8 cellular contexts compared by ENCODE assay signal in the genomic region with DNA sequence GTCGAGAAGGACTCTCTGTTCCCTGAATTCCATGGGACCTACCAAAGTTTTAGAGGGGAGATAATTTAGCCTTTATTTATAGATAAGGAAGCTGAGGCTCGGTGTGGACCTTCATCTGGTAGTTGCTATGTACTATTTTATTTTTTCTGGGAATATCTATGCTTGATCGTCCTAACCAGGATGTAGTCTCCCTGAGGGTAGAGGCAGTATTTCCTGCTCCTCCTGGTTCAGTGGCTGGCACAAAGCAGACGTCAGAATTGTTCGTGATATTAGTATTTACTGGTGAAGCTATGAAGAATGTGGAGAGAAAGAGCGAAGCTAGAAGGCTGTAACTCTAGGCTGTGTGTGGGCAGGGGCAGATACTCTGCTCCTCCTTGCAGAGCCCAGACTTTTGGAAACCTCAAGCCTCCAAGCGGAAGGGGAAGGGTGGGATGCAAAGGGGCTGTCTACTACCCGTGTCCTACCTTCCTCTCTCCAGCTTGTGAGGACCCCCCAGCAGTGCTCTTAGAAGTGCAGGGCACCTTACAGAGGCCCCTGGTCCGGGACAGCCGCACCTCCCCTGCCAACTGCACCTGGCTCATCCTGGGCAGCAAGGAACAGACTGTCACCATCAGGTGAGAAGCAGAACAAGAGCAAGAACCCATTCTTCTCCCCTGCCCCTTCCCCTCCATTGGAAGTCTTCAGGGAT. TPM values are rescaled to one million over a fixed set of nuclear protein-coding genes. Genes with fewer than 3 reads are reported as not detected.
DNase-seq lines count a peak whose midpoint lies in the region; ATAC-seq and TF ChIP-seq lines count a peak whose summit lies in the region.

No MANE protein-coding gene starts in this region.

- intact Hi-C loops in heart right ventricle (cut with DNase I) (loop anchor here in 2 of 10 donors (2.0 to 5.0 kb wide), 2 partner anchors 28 to 44 kb away; partner anchors contain the start of gene RBM23 (in 2 of the 2)), cardiac septum (cut with DNase I) (loop anchor here (5.0 kb wide), 1 partner anchor 44 kb away; the partner anchor contains the start of gene RBM23)

- H3K4me1 ChIP-seq in heart right ventricle (peaks cover 2 to 30% (median 25%) of the 10 kb centered on the region in 9 donors), urinary bladder (ENCODE audit: insufficient read depth) (peaks cover 3% of the 10 kb centered on the region)

- WGBS in heart right ventricle, 2 donors: 48 to 51% methylated on average over 10 of the region's 10 CpGs
- 41% methylated on average over 10 of the region's 10 CpGs for WGBS in urinary bladder

- peak overlapping the region; percentile 93 for H3K4me3 Mint-ChIP-seq in mesothelial cell of epicardium

- H3K4me3 ChIP-seq in heart right ventricle (peak overlapping the region; percentile 74 to 97 (median 90)), brain microvascular endothelial cell (ENCODE audit: low read depth, low read length) (peak overlapping the region; percentile 80), urinary bladder (ENCODE audit: low read depth, low read length) (peak overlapping the region; percentile 93)

- no peaks in the 10 kb centered on the region for H3K9me3 Mint-ChIP-seq in mesothelial cell of epicardium

- no peaks in the 10 kb centered on the region for H3K27me3 Mint-ChIP-seq in mesothelial cell of epicardium (ENCODE audit: low read depth)

- TF ChIP-seq CTCF in heart right ventricle (IDR thresholded peaks at IDR 0.05) (peak in 1 of 9 donors; percentile 41), brain microvascular endothelial cell (IDR thresholded peaks at IDR 0.05; ENCODE audit: low read depth, low read length, missing control alignments) (no peak), mesothelial cell of epicardium (IDR thresholded peaks at IDR 0.05; ENCODE audit: unreplicated experiment) (peak; percentile 51)

- H3K36me3 ChIP-seq in heart right ventricle (peaks cover 0 to 51% (median 42%) of the 10 kb centered on the region in 9 donors), brain microvascular endothelial cell (replicated peaks) (peaks cover 45% of the 10 kb centered on the region), urinary bladder (ENCODE audit: insufficient read depth) (peaks cover 4% of the 10 kb centered on the region)

- DNase-seq in heart right ventricle (no peak), cardiac septum (ENCODE audit: low spot score) (no peak), brain microvascular endothelial cell (no peak), mesothelial cell of epicardium (ENCODE audit: low spot score in 2 of 2, unreplicated experiment in 2 of 2) (no peak), SW 1271 (lab: John Stamatoyannopoulos, UW) (no peak), ecto neural progenitor cell (ENCODE audit: low spot score) (no peak)

- H3K27ac ChIP-seq in heart right ventricle: peak overlapping the region in 9 of 10 donors; percentile 95 to 99 (median 98)
- peak overlapping the region; percentile 81 for H3K27ac ChIP-seq in brain microvascular endothelial cell
- H3K27ac ChIP-seq in urinary bladder (ENCODE audit: low read depth): no peak overlapping the region

- in situ Hi-C loops in brain microvascular endothelial cell (cut with HindIII; ENCODE audit: low pct_ligation_motif_present, low sequenced_read_pairs): no loop called here

- H3K4me1 Mint-ChIP-seq in mesothelial cell of epicardium: peaks cover 18% of the 10 kb centered on the region

- H3K27me3 ChIP-seq in heart right ventricle (no peaks in the 10 kb centered on the region), brain microvascular endothelial cell (replicated peaks) (no peaks in the 10 kb centered on the region)

- H3K9me3 ChIP-seq in heart right ventricle: no peaks in the 10 kb centered on the region

- H3K36me3 Mint-ChIP-seq in mesothelial cell of epicardium: peaks cover 16% of the 10 kb centered on the region

- peak overlapping the region; percentile 96 for H3K27ac Mint-ChIP-seq in mesothelial cell of epicardium

- ATAC-seq in heart right ventricle (no peak), GM21515 (IDR thresholded peaks at IDR 0.05; ENCODE audit: unreplicated experiment) (no peak)

RNA-seq across cellular contexts. Expression of gene LRP10, which starts 1.4 kb away (rescaled TPM):
- 100 to 1,000 TPM in 1 of 10 donors, 10 to 100 TPM in 9; 39.3 to 101 (median 50.9) TPM for total RNA-seq in heart right ventricle
- polyA plus RNA-seq in heart right ventricle: 10 to 100 TPM; 10.3 to 38.4 TPM
- 71.0 TPM for total RNA-seq in cardiac septum
- 38.6 to 40.4 TPM (median 39.8 TPM) in 3 replicates for total RNA-seq in mesothelial cell of epicardium
- 22.1 TPM for total RNA-seq in urinary bladder
- polyA plus RNA-seq in urinary bladder: 195 TPM

RNA-seq across cellular contexts. Expression of gene REM2, which starts 10.0 kb away (rescaled TPM):
- total RNA-seq in heart right ventricle (under 1 TPM in 4 of 10 donors, not detected in 6; 0.14 to 0.25 (median 0.18) TPM), cardiac septum (0.19 TPM), mesothelial cell of epicardium (2.6 to 3.0 TPM (median 3.0 TPM) in 3 replicates), urinary bladder (0.16 TPM)
- polyA plus RNA-seq in heart right ventricle (under 1 TPM; 0.07 to 0.22 TPM), urinary bladder (0.38 TPM)

RNA-seq across cellular contexts. Expression of gene MMP14, which starts 36.6 kb away (rescaled TPM):
- total RNA-seq in heart right ventricle (10 to 100 TPM; 13.6 to 43.3 (median 20.2) TPM), cardiac septum (26.1 TPM), mesothelial cell of epicardium (302 to 306 TPM (median 304 TPM) in 3 replicates), urinary bladder (120 TPM)
- polyA plus RNA-seq in heart right ventricle (10 to 100 TPM; 24.8 to 27.4 TPM), urinary bladder (189 TPM)

RNA-seq across cellular contexts. Expression of gene MRPL52, which starts 43.3 kb away (rescaled TPM):
- total RNA-seq in heart right ventricle (100 to 1,000 TPM in 7 of 10 donors, 10 to 100 TPM in 3; 90.1 to 117 (median 106) TPM), cardiac septum (96.7 TPM), mesothelial cell of epicardium (67.4 to 77.0 TPM (median 74.4 TPM) in 3 replicates), urinary bladder (21.5 TPM)
- polyA plus RNA-seq in heart right ventricle (100 to 1,000 TPM; 136 to 300 TPM), urinary bladder (77.0 TPM)

RNA-seq across cellular contexts. Expression of gene RBM23, which starts 46.0 kb away (rescaled TPM):
- total RNA-seq in heart right ventricle: 10 to 100 TPM; 27.8 to 58.1 (median 36.1) TPM
- 10 to 100 TPM; 24.0 to 30.1 TPM for polyA plus RNA-seq in heart right ventricle
- 48.1 TPM for total RNA-seq in cardiac septum
- 97.9 to 106 TPM (median 101 TPM) in 3 replicates for total RNA-seq in mesothelial cell of epicardium
- total RNA-seq in urinary bladder: 101 TPM
- 65.0 TPM for polyA plus RNA-seq in urinary bladder
